Comparison of ENCODE assay signal across 22 cellular contexts in the genomic region with DNA sequence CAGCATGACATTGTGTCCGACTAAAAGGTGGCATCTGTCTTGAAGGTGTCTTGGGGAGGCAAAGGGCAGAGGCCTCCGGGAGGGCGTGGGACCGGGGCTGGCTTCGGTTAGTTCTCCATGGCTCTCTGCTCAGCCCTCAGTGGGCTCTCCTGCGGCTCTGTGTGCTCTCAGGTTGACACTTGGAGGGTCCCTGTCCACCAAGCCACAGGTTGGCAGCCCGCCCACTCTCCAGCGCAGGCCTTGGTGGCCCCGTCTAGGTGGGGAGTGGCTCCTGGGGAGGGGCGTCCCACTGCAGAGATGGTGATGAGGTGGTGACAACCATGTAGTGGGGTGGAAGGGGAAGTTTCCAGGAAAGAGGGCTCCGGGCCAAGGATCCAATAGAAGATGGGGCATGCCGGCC. TPM values are rescaled to one million over a fixed set of nuclear protein-coding genes. Genes with fewer than 3 reads are reported as not detected.
"Had no signal": no experiment of that assay in that cellular context is flagged by ENCODE, and none has a peak within 500 bp of the region (broad histone marks: within the 10 kb centered on the region; RNA-seq: fewer than 3 reads in every experiment).

No MANE protein-coding gene starts in this region.

- H3K36me3 ChIP-seq: adrenal gland, breast epithelium, gastrocnemius medialis, neutrophil, stomach had no signal

- ATAC-seq: gastrocnemius medialis, left lobe of liver, mucosa of descending colon had no signal

- H3K27me3 ChIP-seq: breast epithelium had no signal

- H3K27ac Mint-ChIP-seq: activated CD4-positive, alpha-beta T cell treated with anti-CD3 and anti-CD28 coated beads, Interleukin-2, amount 10 ng/mL, durations not matched to agents 7 days and 5 days had no signal

- H3K4me1 ChIP-seq: adrenal gland, breast epithelium, gastrocnemius medialis had no signal

- H3K4me3 Mint-ChIP-seq: activated CD4-positive, alpha-beta T cell treated with anti-CD3 and anti-CD28 coated beads, Interleukin-2, amount 10 ng/mL, durations not matched to agents 7 days and 5 days had no signal

- H3K27me3 Mint-ChIP-seq: activated CD4-positive, alpha-beta T cell treated with anti-CD3 and anti-CD28 coated beads, Interleukin-2, amount 10 ng/mL, durations not matched to agents 7 days and 5 days; naive B cell had no signal

- H3K27ac ChIP-seq: adrenal gland, breast epithelium, coronary artery, gastrocnemius medialis, neutrophil, SK-N-MC, stomach had no signal

- DNase-seq: activated CD4-positive, alpha-beta T cell treated with anti-CD3 and anti-CD28 coated beads, Interleukin-2, amount 10 ng/mL, durations not matched to agents 7 days and 5 days; activated CD4-positive, CD25-positive, alpha-beta regulatory T cell; activated effector memory CD4-positive, alpha-beta T cell treated with anti-CD3 and anti-CD28 coated beads, Interleukin-2, amount 50 U/mL, for 16 hours; activated naive CD4-positive, alpha-beta T cell treated with anti-CD3 and anti-CD28 coated beads, Interleukin-2, amount 50 U/mL, for 16 hours; activated T-cell treated with anti-CD3 and anti-CD28 coated beads, Interleukin-2, amount 50 U/mL, for 1 hour; adrenal gland; erythroblast; gastrocnemius medialis; head of caudate nucleus; mucosa of descending colon; naive B cell; retina; stimulated activated CD8-positive, alpha-beta memory T cell treated with anti-CD3 and anti-CD28 coated beads, Interleukin-4, amount 100 ng/mL, for 48 hours; stomach; T-helper 9 cell; trophoblast cell had no signal

- H3K9me3 ChIP-seq: adrenal gland, breast epithelium, gastrocnemius medialis, mucosa of descending colon, neutrophil, stomach had no signal

- H3K4me3 ChIP-seq: adrenal gland, breast epithelium, coronary artery, gastrocnemius medialis, mucosa of descending colon, SK-N-MC, stomach had no signal

RNA-seq across cellular contexts. Expression of gene ADGRG5, which starts 31.6 kb away (rescaled TPM):
- total RNA-seq: gastrocnemius medialis, lung microvascular endothelial cell had no signal
